In the genomic region with DNA sequence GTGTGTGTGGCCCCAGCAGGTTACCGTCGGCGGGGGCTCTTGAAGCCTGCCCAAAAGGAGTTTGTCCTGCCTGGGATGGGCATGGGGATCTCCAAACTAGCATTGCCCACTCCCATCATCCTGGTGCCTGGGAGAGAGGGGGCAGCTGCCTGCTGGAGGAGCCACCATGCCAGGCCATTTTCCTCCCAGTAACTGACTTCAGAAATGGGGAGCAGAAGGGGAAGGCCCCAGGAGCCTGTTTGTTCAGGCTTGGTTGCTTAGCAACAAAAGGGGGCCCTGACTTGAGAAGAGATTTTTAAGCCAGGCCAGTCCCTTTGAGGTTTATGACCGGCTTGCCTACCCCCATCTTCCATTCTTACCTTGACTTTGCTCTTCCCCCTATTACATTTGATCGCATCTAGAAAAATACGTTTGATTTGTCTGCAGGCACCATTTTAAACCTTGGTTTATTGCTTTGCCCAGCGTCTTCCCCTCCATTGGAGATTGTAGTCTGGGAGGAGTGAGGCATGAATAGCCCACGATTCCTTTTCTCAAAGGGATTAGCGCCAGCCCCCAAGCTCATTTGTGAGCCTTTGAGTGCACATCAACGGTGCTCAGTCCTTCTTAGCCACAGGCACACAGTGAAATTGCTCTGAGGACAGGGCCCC, we compare ENCODE assay signal across 21 cellular contexts.
DNase-seq lines count a peak whose midpoint lies in the region; ATAC-seq, FAIRE-seq and TF ChIP-seq lines count a peak whose summit lies in the region.
"Had no signal": no experiment of that assay in that cellular context is flagged by ENCODE, and none has a peak within 500 bp of the region (broad histone marks: within the 10 kb centered on the region; RNA-seq: fewer than 3 reads in every experiment).

No MANE protein-coding gene starts in this region.

- no peak overlapping the region for H3K4me3 ChIP-seq in GM12878
- peak overlapping the region; percentile 33 for H3K4me3 ChIP-seq in neural progenitor cell
- H3K4me3 ChIP-seq in right atrium auricular region = no peak overlapping the region
- no peak overlapping the region for H3K4me3 ChIP-seq in mesendoderm (ENCODE audit: low read length)
- H3K4me3 ChIP-seq: lower lobe of right lung, PC-9, suprapubic skin had no signal

- H3K9me3 ChIP-seq in KOPT-K1 (ENCODE audit: insufficient read depth, low read length, poor library complexity, severe bottlenecking) (no peaks in the 10 kb centered on the region), GM12878 (replicated peaks; ENCODE audit: control insufficient read depth, insufficient read depth, low read length) (no peaks in the 10 kb centered on the region), neural progenitor cell (ENCODE audit: low read depth) (no peaks in the 10 kb centered on the region), right atrium auricular region (no peaks in the 10 kb centered on the region)
- H3K9me3 ChIP-seq: lower lobe of right lung, suprapubic skin had no signal

- in situ Hi-C loops in GM12878 (cut with MboI) = no loop called here

- H3K23ac ChIP-seq in mesendoderm (ENCODE audit: low read length) = no peak overlapping the region

- H3K79me1 ChIP-seq in mesendoderm (ENCODE audit: low read length) = no peaks in the 10 kb centered on the region

- no peak overlapping the region for H2BK120ac ChIP-seq in mesendoderm (ENCODE audit: low read depth, low read length)

- RAD21 ChIA-PET in GM12878 (lab: Charles Lee; ENCODE audit: unreplicated experiment) = interaction anchor here (1.1 to 2.5 kb wide), 3 partner anchors 40 to 72 kb away, joined by 4 to 13 read pairs (median 8); no protein-coding TSS in a partner anchor

- TF ChIP-seq POLR2A in GM12891 (IDR thresholded peaks at IDR 0.05; ENCODE audit: low read depth, low read length) (no peak), GM12878 (IDR thresholded peaks at IDR 0.05; ENCODE audit: low read depth, low read length) (no peak)

- TF ChIP-seq RAD21 in GM12878 (IDR thresholded peaks at IDR 0.05; ENCODE audit: insufficient read depth, low read depth, low read length) = no peak

- H3K36me3 ChIP-seq in KOPT-K1 (ENCODE audit: insufficient read depth, low read length) (peaks cover 61% of the 10 kb centered on the region), GM12878 (ENCODE audit: control insufficient read depth in 2 of 2, insufficient read depth in 2 of 2, low read length in 1 of 2) (peaks cover 10 to 11% of the 10 kb centered on the region in 2 experiments), neural progenitor cell (no peaks in the 10 kb centered on the region), right atrium auricular region (no peaks in the 10 kb centered on the region), mesendoderm (ENCODE audit: control insufficient read depth, insufficient read depth, low read length) (no peaks in the 10 kb centered on the region)
- H3K36me3 ChIP-seq: lower lobe of right lung, suprapubic skin had no signal

- H3K4ac ChIP-seq in mesendoderm (ENCODE audit: low read depth, low read length) = no peak overlapping the region

- ATAC-seq in GM12878 (no peak), GM18867 (IDR thresholded peaks at IDR 0.05; ENCODE audit: unreplicated experiment) (no peak)
- ATAC-seq: activated T-cell treated with anti-CD3 and anti-CD28 coated beads, Interleukin-2, amount 50 U/mL, for 4 hours; sciatic nerve; SK-N-SH treated with all-trans-retinoic acid at 6 μM for 48 hours had no signal

- SMC1A ChIA-PET in GM12878 (lab: Charles Lee; ENCODE audit: uncharacterized antibody, unreplicated experiment) = interaction anchor here (1.0 to 3.7 kb wide), 6 partner anchors 11 to 61 kb away, joined by 3 to 16 read pairs (median 6); no protein-coding TSS in a partner anchor

- no peak for DNase-seq in GM12891 (ENCODE audit: insufficient read length, low spot score)
- no peak for DNase-seq in GM12878 (ENCODE audit: low read depth, low spot score)
- DNase-seq in neural progenitor cell (ENCODE audit: low spot score) = peak; percentile 92
- DNase-seq in right atrium auricular region (ENCODE audit: low spot score) = no peak
- DNase-seq in frontal cortex (ENCODE audit: low spot score in 2 of 2) = no peak
- DNase-seq in mesendoderm = no peak
- DNase-seq: activated CD4-positive, alpha-beta T cell treated with anti-CD3 and anti-CD28 coated beads, Interleukin-2, amount 50 U/mL, for 4 hours; activated T-cell treated with anti-CD3 and anti-CD28 coated beads, Interleukin-2, amount 50 U/mL, for 4 hours; HCEC 1CT; NCI-H1092 treated with DMSO at 0.1 percent for 48 hours; stimulated activated CD4-positive, alpha-beta T cell treated with anti-CD3 and anti-CD28 coated beads, Interleukin-2, amount 100 ng/mL, for 24 hours had no signal

- H3K27ac Mint-ChIP-seq in neural progenitor cell = no peak overlapping the region
- H3K27ac Mint-ChIP-seq: activated naive CD8-positive, alpha-beta T cell had no signal

- H3K27ac ChIP-seq in KOPT-K1 (ENCODE audit: low read depth, low read length, poor library complexity, severe bottlenecking) = peak overlapping the region; percentile 78
- H3K27ac ChIP-seq in GM12878 (ENCODE audit: control insufficient read depth, insufficient read depth) = peak overlapping the region; percentile 91
- H3K27ac ChIP-seq in neural progenitor cell = peak overlapping the region; percentile 83
- no peak overlapping the region for H3K27ac ChIP-seq in right atrium auricular region
- H3K27ac ChIP-seq in mesendoderm (ENCODE audit: low read depth, low read length) = no peak overlapping the region
- H3K27ac ChIP-seq: lower lobe of right lung, PC-9, suprapubic skin had no signal

- H2AK5ac ChIP-seq in mesendoderm (ENCODE audit: low read length) = no peak overlapping the region

- CTCF ChIA-PET in GM12878 (lab: Yijun Ruan, JAX) = interaction anchor here (0.8 to 2.3 kb wide), 5 partner anchors 9 to 284 kb away, joined by 3 to 16 read pairs (median 4); no protein-coding TSS in a partner anchor

- no peaks in the 10 kb centered on the region for H4K20me1 ChIP-seq in GM12878 (ENCODE audit: control insufficient read depth, insufficient read depth)
- H4K20me1 ChIP-seq in neural progenitor cell (ENCODE audit: low read depth) = peaks cover 42% of the 10 kb centered on the region

- H3K79me2 ChIP-seq in GM12878 (ENCODE audit: control insufficient read depth, insufficient read depth, low read length) = peaks cover 14% of the 10 kb centered on the region
- H3K79me2 ChIP-seq in neural progenitor cell (ENCODE audit: low read depth) = peaks cover 90% of the 10 kb centered on the region
- H3K79me2 ChIP-seq in mesendoderm (ENCODE audit: control insufficient read depth, insufficient read depth, low read length) = no peaks in the 10 kb centered on the region

- TF ChIP-seq CTCF in GM12878 (IDR thresholded peaks at IDR 0.05 in 2 of 3, conservative IDR thresholded peaks at IDR 0.05 in 1 of 3; ENCODE audit: control insufficient read depth in 2 of 3, extremely low read depth in 1 of 3, insufficient read depth in 1 of 3, low read depth in 3 of 3, low read length in 3 of 3) = no peak
- TF ChIP-seq CTCF in neural progenitor cell (IDR thresholded peaks at IDR 0.05) = no peak
- TF ChIP-seq CTCF in right atrium auricular region (IDR thresholded peaks at IDR 0.05) = no peak

- no peak overlapping the region for H2AFZ ChIP-seq in GM12878 (ENCODE audit: control insufficient read depth, low read depth, low read length)
- H2AFZ ChIP-seq in neural progenitor cell (replicated peaks) = no peak overlapping the region
- H2AFZ ChIP-seq: PC-9 had no signal

- H3K27me3 ChIP-seq in GM12878 (replicated peaks in 1 of 2; ENCODE audit: control insufficient read depth in 2 of 2, insufficient read depth in 2 of 2, low read length in 1 of 2) (no peaks in the 10 kb centered on the region), neural progenitor cell (no peaks in the 10 kb centered on the region), right atrium auricular region (no peaks in the 10 kb centered on the region), mesendoderm (ENCODE audit: insufficient read depth, low read length, poor library complexity) (no peaks in the 10 kb centered on the region)
- H3K27me3 ChIP-seq: suprapubic skin had no signal

- no peak overlapping the region for H4K8ac ChIP-seq in mesendoderm (ENCODE audit: low read depth, low read length)

- no peak overlapping the region for H3K18ac ChIP-seq in mesendoderm (ENCODE audit: low read length)

- peaks cover 33% of the 10 kb centered on the region for H3K4me1 Mint-ChIP-seq in neural progenitor cell

- H2BK15ac ChIP-seq in mesendoderm (replicated peaks; ENCODE audit: low read depth) = no peak overlapping the region

- H3K27me3 Mint-ChIP-seq in neural progenitor cell (ENCODE audit: insufficient read depth, low read depth) = peaks cover 5% of the 10 kb centered on the region
- H3K27me3 Mint-ChIP-seq: activated naive CD8-positive, alpha-beta T cell had no signal

- POLR2A ChIA-PET in GM12878 (lab: Charles Lee) = interaction anchor here (0.6 to 1.4 kb wide), 2 partner anchors 32 to 58 kb away, joined by 3 to 8 read pairs; no protein-coding TSS in a partner anchor

- H3K36me3 Mint-ChIP-seq in neural progenitor cell = peaks cover 16% of the 10 kb centered on the region
- H3K36me3 Mint-ChIP-seq: activated naive CD8-positive, alpha-beta T cell had no signal

- no peak for TF ChIP-seq EP300 in GM12878 (IDR thresholded peaks at IDR 0.05; ENCODE audit: borderline replicate concordance in 1 of 2, control insufficient read depth in 1 of 2, low read depth in 2 of 2, low read length in 2 of 2)

- no peak for FAIRE-seq in GM12891 (lab: Jason Lieb, UNC)
- FAIRE-seq in GM12878 (lab: Jason Lieb, UNC) = no peak
- FAIRE-seq in frontal cortex (lab: Jason Lieb, UNC) = no peak
- FAIRE-seq: bronchial epithelial cell had no signal

- intact Hi-C loops in GM12878 (cut with micrococcal nuclease; ENCODE audit: unreplicated experiment) = loop anchor here (5.0 kb wide), 1 partner anchor 65 kb away; no protein-coding TSS in a partner anchor

- peaks cover 36% of the 10 kb centered on the region for H3F3A ChIP-seq in neural progenitor cell (ENCODE audit: low read depth)

- H3K4me2 ChIP-seq in GM12878 (ENCODE audit: control insufficient read depth, insufficient read depth) = no peak overlapping the region
- H3K4me2 ChIP-seq in neural progenitor cell = peak overlapping the region; percentile 70
- no peak overlapping the region for H3K4me2 ChIP-seq in mesendoderm (ENCODE audit: low read length)
- H3K4me2 ChIP-seq: PC-9 had no signal

- no peak overlapping the region for H4K5ac ChIP-seq in mesendoderm (ENCODE audit: low read length)

- H3K4me3 Mint-ChIP-seq in neural progenitor cell = no peak overlapping the region
- H3K4me3 Mint-ChIP-seq: activated naive CD8-positive, alpha-beta T cell; activated T-cell treated with anti-CD3 and anti-CD28 coated beads, Interleukin-2, amount 50 U/mL, for 4 hours; neural crest cell had no signal

- H3K9me3 Mint-ChIP-seq in neural progenitor cell = no peaks in the 10 kb centered on the region
- H3K9me3 Mint-ChIP-seq: activated T-cell treated with anti-CD3 and anti-CD28 coated beads, Interleukin-2, amount 50 U/mL, for 4 hours; neural crest cell had no signal

- no peak overlapping the region for H2BK5ac ChIP-seq in mesendoderm (ENCODE audit: low read length)

- 91% methylated on average over 9 of the region's 10 CpGs for WGBS in GM12878 (ENCODE audit: insufficient coverage, insufficient replicate concordance, low lambda C conversion rate, missing lambda C conversion rate)
- no CpG with 5 or more reads among the region's 10 CpGs for WGBS in mesendoderm (ENCODE audit: extremely low coverage, insufficient coverage, low lambda C conversion rate)

- H3K4me1 ChIP-seq in GM12878 (ENCODE audit: control insufficient read depth, insufficient read depth, low read length) = peaks cover 43% of the 10 kb centered on the region
- peaks cover 83% of the 10 kb centered on the region for H3K4me1 ChIP-seq in neural progenitor cell
- peaks cover 0 to 36% of the 10 kb centered on the region in 2 donors for H3K4me1 ChIP-seq in right atrium auricular region
- no peaks in the 10 kb centered on the region for H3K4me1 ChIP-seq in mesendoderm (ENCODE audit: control insufficient read depth, low read depth, low read length)
- H3K4me1 ChIP-seq: suprapubic skin had no signal

- no peak overlapping the region for H3K9ac ChIP-seq in GM12878 (ENCODE audit: control insufficient read depth, insufficient read depth, low read length)
- H3K9ac ChIP-seq in neural progenitor cell = no peak overlapping the region
- H3K9ac ChIP-seq in mesendoderm (ENCODE audit: low read length) = no peak overlapping the region

- BruUV-seq in GM12878 (replicated peaks; lab: Mats Ljungman, UMichigan) = no TSS peak

- H3K56ac ChIP-seq in mesendoderm (ENCODE audit: low read length) = no peak overlapping the region

Comparison
In these comparisons a context has a peak if more than half of its experiments do, and no peak if none do; other contexts are left out.
1. H3K27ac ChIP-seq: peak in KOPT-K1 (single experiment), GM12878 (single experiment) and neural progenitor cell (single experiment); none in right atrium auricular region (0 of 2) and mesendoderm (single experiment).